In the genomic region with DNA sequence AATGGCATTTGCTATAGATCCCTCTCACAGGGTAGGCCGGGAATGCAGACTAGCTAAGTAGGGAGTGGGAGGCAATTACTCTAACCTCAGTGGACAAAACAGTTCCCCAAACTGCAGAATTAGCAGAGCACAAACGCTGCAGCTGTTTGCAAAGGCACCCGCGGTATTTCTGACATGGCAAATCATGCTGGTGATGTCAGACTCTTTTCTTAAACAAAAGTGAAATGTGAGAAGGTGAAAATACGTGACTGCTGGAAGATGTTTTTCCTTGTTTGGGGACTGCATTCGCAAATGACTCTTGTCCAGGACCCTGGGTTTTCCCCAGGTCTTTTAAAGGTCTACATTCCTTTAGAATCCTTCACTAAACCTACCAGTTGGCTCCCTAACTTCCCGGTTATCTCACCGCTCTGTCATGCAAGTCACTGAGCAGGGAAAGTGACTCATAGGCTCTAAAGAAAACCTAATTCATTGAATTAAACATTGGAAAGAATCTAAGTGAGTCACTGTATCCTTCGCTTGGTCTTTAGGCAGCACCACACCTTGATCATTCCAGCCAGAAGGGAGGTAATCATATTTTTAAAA, we compare ENCODE assay signal across 9 cellular contexts.
DNase-seq lines count a peak whose midpoint lies in the region; ATAC-seq and TF ChIP-seq lines count a peak whose summit lies in the region.
"Had no signal": no experiment of that assay in that cellular context is flagged by ENCODE, and none has a peak within 500 bp of the region (broad histone marks: within the 10 kb centered on the region; RNA-seq: fewer than 3 reads in every experiment).

No MANE protein-coding gene starts in this region.

- DNase-seq in DMS53 treated with DMSO at 0.1 percent for 48 hours (lab: John Stamatoyannopoulos, UW; ENCODE audit: unreplicated experiment) = peak; percentile 83
- peak; percentile 25 for DNase-seq in UCSD-AML1 (lab: John Stamatoyannopoulos, UW; ENCODE audit: unreplicated experiment)
- DNase-seq in right cardiac atrium = no peak
- no peak for DNase-seq in sigmoid colon
- DNase-seq in retina = no peak
- DNase-seq in glutamatergic neuron = no peak
- DNase-seq: naive B cell had no signal

- H3K4me3 ChIP-seq in HUES6 (ENCODE audit: low read depth, low read length) (peak overlapping the region; percentile 43), right cardiac atrium (ENCODE audit: low read length) (no peak overlapping the region), sigmoid colon (peak overlapping the region in 3 of 4 donors; percentile 15 to 26 (median 20))

- no peak for TF ChIP-seq POLR2A in sigmoid colon (IDR thresholded peaks at IDR 0.05)

- peaks cover 49% of the 10 kb centered on the region for H3K4me1 ChIP-seq in HUES6 (ENCODE audit: control insufficient read depth, insufficient read depth, low read length)
- H3K4me1 ChIP-seq in right cardiac atrium (ENCODE audit: control insufficient read depth, insufficient read depth, low read length) = peaks cover 3% of the 10 kb centered on the region
- peaks cover 0 to 39% (median 23%) of the 10 kb centered on the region in 4 donors for H3K4me1 ChIP-seq in sigmoid colon

- no peak for TF ChIP-seq EP300 in sigmoid colon (IDR thresholded peaks at IDR 0.05)

- 2% methylated on average over 9 of the region's 9 CpGs for WGBS in right cardiac atrium
- 5 to 6% methylated on average over 9 of the region's 9 CpGs for WGBS in sigmoid colon, 2 donors

- H3K27me3 Mint-ChIP-seq in glutamatergic neuron (ENCODE audit: unreplicated experiment) = no peaks in the 10 kb centered on the region

- no peaks in the 10 kb centered on the region for H3K9me3 ChIP-seq in HUES6 (ENCODE audit: control insufficient read depth, insufficient read depth, low read depth, low read length)
- peaks cover 1% of the 10 kb centered on the region for H3K9me3 ChIP-seq in right cardiac atrium (ENCODE audit: control insufficient read depth, low read length)
- no peaks in the 10 kb centered on the region for H3K9me3 ChIP-seq in sigmoid colon

- peak; percentile 65 to 94 for ATAC-seq in right cardiac atrium
- ATAC-seq in HG03439 (IDR thresholded peaks at IDR 0.05; ENCODE audit: unreplicated experiment) = no peak

- TF ChIP-seq CTCF in sigmoid colon (IDR thresholded peaks at IDR 0.05) (no peak), glutamatergic neuron (IDR thresholded peaks at IDR 0.05; ENCODE audit: partially characterized antibody, unreplicated experiment) (no peak)

- no peak overlapping the region for H3K27ac Mint-ChIP-seq in glutamatergic neuron (ENCODE audit: unreplicated experiment)

- H3K27ac ChIP-seq in HUES6 (ENCODE audit: low read depth, low read length) (peak overlapping the region; percentile 88), right cardiac atrium (ENCODE audit: low read length) (peak overlapping the region; percentile 26), sigmoid colon (peak overlapping the region; percentile 62 to 81 (median 68))

- H3K9me3 Mint-ChIP-seq in glutamatergic neuron (ENCODE audit: unreplicated experiment) = peaks cover 2% of the 10 kb centered on the region
- H3K9me3 Mint-ChIP-seq: naive B cell had no signal

- no peaks in the 10 kb centered on the region for H3K36me3 ChIP-seq in HUES6 (ENCODE audit: control insufficient read depth, insufficient read depth, low read length)
- no peaks in the 10 kb centered on the region for H3K36me3 ChIP-seq in sigmoid colon

- H3K4me1 Mint-ChIP-seq in glutamatergic neuron (ENCODE audit: low read depth, unreplicated experiment) = peaks cover 5% of the 10 kb centered on the region

- no peaks in the 10 kb centered on the region for H3K27me3 ChIP-seq in HUES6 (ENCODE audit: control insufficient read depth, insufficient read depth, low read length)
- no peaks in the 10 kb centered on the region for H3K27me3 ChIP-seq in right cardiac atrium (ENCODE audit: control insufficient read depth, insufficient read depth)
- no peaks in the 10 kb centered on the region for H3K27me3 ChIP-seq in sigmoid colon

- H3K36me3 Mint-ChIP-seq in glutamatergic neuron (ENCODE audit: unreplicated experiment) = peaks cover 8% of the 10 kb centered on the region
- H3K36me3 Mint-ChIP-seq: naive B cell had no signal

- H3K9ac ChIP-seq in HUES6 (ENCODE audit: low read length) = peak overlapping the region; percentile 80

- intact Hi-C loops in right cardiac atrium (cut with DNase I) = no loop called here
- intact Hi-C loops in sigmoid colon (cut with DNase I) = no loop called here

- H3K4me3 Mint-ChIP-seq in glutamatergic neuron (ENCODE audit: unreplicated experiment) = no peak overlapping the region

Comparison
In these comparisons a context has a peak if more than half of its experiments do, and no peak if none do; other contexts are left out.
1. DNase-seq: peak in DMS53 treated with DMSO at 0.1 percent for 48 hours (single experiment) and UCSD-AML1 (single experiment); none in right cardiac atrium (0 of 3), sigmoid colon (single experiment), retina (single experiment) and glutamatergic neuron (single experiment).
2. H3K27ac ChIP-seq: peak in every context shown above with its lines; median percentile 88 in HUES6; 68 in sigmoid colon; 26 in right cardiac atrium.